1 cellular context compared by ENCODE assay signal in genomic region chr14:37594238-37594915, GRCh38.
A peak's percentile ranks its signal among the peaks of the same experiment; 100 is the strongest.
TF ChIP-seq lines count a peak whose summit lies in the region.

No MANE protein-coding gene starts in this region.

TF ChIP-seq in HepG2, 621 proteins besides CTCF, POLR2A, EP300 and RAD21 (continued from another document):
- TF ChIP-seq ZBTB2 (CRISPR knock-in tag; IDR thresholded peaks at IDR 0.05; ENCODE audit: low read depth) (no peak), RFX5 (IDR thresholded peaks at IDR 0.05; ENCODE audit: low read depth, low read length) (no peak), ZNF670 (CRISPR knock-in tag; IDR thresholded peaks at IDR 0.05; ENCODE audit: borderline replicate concordance) (peak; percentile 76; the same call in 1 of the 2 replicates), DMTF1 (CRISPR knock-in tag; IDR thresholded peaks at IDR 0.05) (no peak), EHMT2 (IDR thresholded peaks at IDR 0.05; ENCODE audit: borderline replicate concordance, low read depth, low read length) (no peak), KLF16 (CRISPR knock-in tag; IDR thresholded peaks at IDR 0.05) (peak in 1 of 2 experiments; percentile 92; a peak in 2 of 4 replicates)
